In the genomic region with DNA sequence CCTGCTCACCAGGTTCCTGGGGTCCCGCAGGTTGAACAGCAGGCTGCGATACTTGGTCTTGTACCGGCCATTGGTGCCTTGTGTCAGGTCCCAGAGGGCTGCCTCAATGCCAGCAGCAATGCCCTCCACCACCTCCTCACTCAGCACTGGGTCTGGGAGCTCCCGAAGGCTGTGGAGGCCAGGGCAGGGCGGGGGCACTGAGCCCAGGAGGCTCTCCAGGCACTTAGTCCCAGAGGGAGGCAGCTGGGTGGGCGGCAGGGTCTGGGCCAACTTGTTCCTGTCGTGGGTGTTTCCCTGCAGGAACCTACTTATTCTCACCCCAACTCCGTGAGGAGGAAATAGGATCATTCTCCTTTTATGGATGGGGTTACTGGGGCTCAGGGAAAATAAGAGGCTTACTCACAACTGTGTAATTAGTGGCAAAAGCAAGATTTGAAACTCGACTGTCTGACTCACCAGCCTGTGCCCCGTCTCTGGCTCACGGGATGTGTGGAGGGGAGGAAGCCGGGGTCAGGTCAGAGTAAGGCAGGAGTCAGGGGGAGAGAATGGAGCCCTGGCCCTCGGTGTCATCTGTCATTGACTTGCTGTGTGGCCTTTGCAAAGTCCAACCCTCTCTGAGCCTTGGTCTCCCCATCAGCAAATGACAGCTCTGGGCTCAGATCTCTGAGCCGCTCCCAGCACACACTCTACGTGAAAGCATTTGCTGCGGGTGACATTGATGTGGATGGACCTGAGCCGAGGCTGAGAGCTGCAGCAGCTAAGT, we compare ENCODE assay signal across 1 cellular context.
TF ChIP-seq lines count a peak whose summit lies in the region.

No MANE protein-coding gene starts in this region.

TF ChIP-seq in IMR-90, 13 proteins besides CTCF, POLR2A, EP300 and RAD21 (continued from another document):
- TF ChIP-seq, protein P1, sequence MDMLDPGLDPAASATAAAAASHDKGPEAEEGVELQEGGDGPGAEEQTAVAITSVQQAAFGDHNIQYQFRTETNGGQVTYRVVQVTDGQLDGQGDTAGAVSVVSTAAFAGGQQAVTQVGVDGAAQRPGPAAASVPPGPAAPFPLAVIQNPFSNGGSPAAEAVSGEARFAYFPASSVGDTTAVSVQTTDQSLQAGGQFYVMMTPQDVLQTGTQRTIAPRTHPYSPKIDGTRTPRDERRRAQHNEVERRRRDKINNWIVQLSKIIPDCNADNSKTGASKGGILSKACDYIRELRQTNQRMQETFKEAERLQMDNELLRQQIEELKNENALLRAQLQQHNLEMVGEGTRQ (IDR thresholded peaks at IDR 0.05; ENCODE audit: low read depth, low read length): no peak
